In the genomic region with DNA sequence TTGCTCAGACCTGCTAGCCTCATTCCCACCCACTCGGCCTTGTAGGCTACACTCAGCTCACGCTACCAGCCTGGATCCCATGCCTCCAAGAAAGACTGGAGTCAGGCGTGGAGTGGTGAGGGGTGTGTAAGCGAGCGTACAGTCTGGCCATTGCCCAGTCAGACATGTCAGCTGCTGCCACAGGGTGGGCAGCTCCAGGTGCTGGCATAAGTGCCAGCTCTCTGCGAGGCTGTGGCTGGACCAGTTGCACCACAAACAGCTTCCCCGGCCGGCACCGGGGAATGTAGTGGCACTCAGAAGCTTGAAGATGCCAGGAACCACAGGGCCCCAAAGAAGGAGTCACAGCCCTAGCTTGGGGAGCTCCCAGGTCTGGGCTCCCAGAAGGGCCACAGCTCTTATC, we compare ENCODE assay signal across 21 cellular contexts.
"Had no signal": no experiment of that assay in that cellular context is flagged by ENCODE, and none has a peak within 500 bp of the region (broad histone marks: within the 10 kb centered on the region; RNA-seq: fewer than 3 reads in every experiment).

No MANE protein-coding gene starts in this region.

- H3K27me3 Mint-ChIP-seq: memory B cell, naive B cell had no signal

- ATAC-seq: effector memory CD8-positive, alpha-beta T cell; left ventricle myocardium superior; lower lobe of right lung; natural killer cell treated with Interleukin-12 subunit alpha and Interleukin-12 subunit beta and Interleukin-15 and Interleukin-18, amount 100 ng/mL, for 72 hours; upper lobe of right lung had no signal

- H3K9me3 ChIP-seq: lower lobe of right lung, psoas muscle, thoracic aorta, tibial nerve, upper lobe of right lung, uterus had no signal

- H3K27me3 ChIP-seq: neural progenitor cell, tibial nerve, upper lobe of right lung, uterus had no signal

- H3K27ac ChIP-seq: coronary artery, lower lobe of right lung, neural progenitor cell, psoas muscle, thoracic aorta, tibial nerve, upper lobe of right lung, uterus had no signal

- H3K27ac Mint-ChIP-seq: effector memory CD8-positive, alpha-beta T cell; memory B cell; naive B cell; natural killer cell treated with Interleukin-12 subunit alpha and Interleukin-12 subunit beta and Interleukin-15 and Interleukin-18, amount 100 ng/mL, for 72 hours had no signal

- H3K4me3 ChIP-seq: coronary artery, lower lobe of right lung, neural progenitor cell, psoas muscle, thoracic aorta, tibial nerve, upper lobe of right lung, uterus had no signal

- H3K4me3 Mint-ChIP-seq: effector memory CD8-positive, alpha-beta T cell; memory B cell; naive B cell; natural killer cell treated with Interleukin-12 subunit alpha and Interleukin-12 subunit beta and Interleukin-15 and Interleukin-18, amount 100 ng/mL, for 72 hours; neural progenitor cell had no signal

- H3K36me3 ChIP-seq: lower lobe of right lung, neural progenitor cell, thoracic aorta, upper lobe of right lung, uterus had no signal

- H3K36me3 Mint-ChIP-seq: naive B cell; natural killer cell treated with Interleukin-12 subunit alpha and Interleukin-12 subunit beta and Interleukin-15 and Interleukin-18, amount 100 ng/mL, for 72 hours had no signal

- DNase-seq: dermis blood vessel endothelial cell; effector memory CD8-positive, alpha-beta T cell; erythroblast; left ventricle myocardium superior; lower lobe of right lung; naive B cell; psoas muscle; right cardiac atrium; small intestine; stimulated activated CD4-positive, alpha-beta T cell treated with anti-CD3 and anti-CD28 coated beads, Interleukin-15, amount 100 ng/mL, for 24 hours; stimulated activated CD4-positive, alpha-beta T cell treated with anti-CD3 and anti-CD28 coated beads, Interleukin-2, amount 100 ng/mL, for 48 hours; stimulated activated CD8-positive, alpha-beta memory T cell treated with anti-CD3 and anti-CD28 coated beads, Interleukin-4, amount 100 ng/mL, for 48 hours; stimulated activated naive CD4-positive, alpha-beta T cell treated with Interleukin-2 at 50 U/mL for 16 hours; upper lobe of right lung; uterus had no signal

- H3K9me3 Mint-ChIP-seq: effector memory CD8-positive, alpha-beta T cell; memory B cell; natural killer cell treated with Interleukin-12 subunit alpha and Interleukin-12 subunit beta and Interleukin-15 and Interleukin-18, amount 100 ng/mL, for 72 hours; neural progenitor cell had no signal
